ENCODE assay signal across 39 cellular contexts in the genomic region with DNA sequence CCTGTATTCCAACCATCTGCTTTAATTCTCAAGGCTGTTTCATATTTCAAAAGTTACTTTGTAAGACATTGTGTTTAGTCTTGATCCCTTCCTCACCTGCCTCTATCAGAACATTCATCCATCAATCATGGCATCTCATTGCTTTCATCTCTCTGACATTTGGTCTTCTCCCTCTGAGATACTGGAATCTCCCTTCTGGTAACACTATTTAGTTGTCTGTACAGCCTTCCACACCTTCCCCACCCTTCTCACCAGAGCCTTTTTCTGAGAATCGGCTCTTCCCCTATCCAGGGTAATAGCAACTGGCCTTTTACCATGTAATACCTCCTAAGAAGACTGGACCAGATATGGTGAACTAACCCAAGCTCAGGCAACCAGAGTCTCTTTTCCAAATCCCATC. TPM values are rescaled to one million over a fixed set of nuclear protein-coding genes. Genes with fewer than 3 reads are reported as not detected.
"Had no signal": no experiment of that assay in that cellular context is flagged by ENCODE, and none has a peak within 500 bp of the region (broad histone marks: within the 10 kb centered on the region; RNA-seq: fewer than 3 reads in every experiment).

No MANE protein-coding gene starts in this region.

- ATAC-seq: activated naive CD4-positive, alpha-beta T cell treated with anti-CD3 and anti-CD28 coated beads, Interleukin-2, amount 50 U/mL, for 72 hours; activated naive CD8-positive, alpha-beta T cell treated with anti-CD3 and anti-CD28 coated beads, Interleukin-2, amount 50 U/mL, for 24 hours; activated T-cell treated with anti-CD3 and anti-CD28 coated beads, Interleukin-2, amount 50 U/mL, for 4 hours; activated T-cell treated with anti-CD3 and anti-CD28 coated beads, Interleukin-2, amount 50 U/mL, for 72 hours; activated T-helper 17 cell treated with anti-CD3 and anti-CD28 coated beads, Interleukin-2, amount 50 U/mL, for 72 hours; body of pancreas had no signal

- H3K27ac Mint-ChIP-seq: activated naive CD4-positive, alpha-beta T cell treated with anti-CD3 and anti-CD28 coated beads for 36 hours; activated naive CD4-positive, alpha-beta T cell treated with anti-CD3 and anti-CD28 coated beads, Interleukin-2, amount 10 ng/mL, durations not matched to agents 7 days and 5 days; activated naive CD4-positive, alpha-beta T cell treated with anti-CD3 and anti-CD28 coated beads, Interleukin-2, amount 50 U/mL, for 24 hours; activated naive CD4-positive, alpha-beta T cell treated with anti-CD3 and anti-CD28 coated beads, Interleukin-2, amount 50 U/mL, for 72 hours; activated naive CD8-positive, alpha-beta T cell; activated naive CD8-positive, alpha-beta T cell treated with anti-CD3 and anti-CD28 coated beads for 36 hours; activated naive CD8-positive, alpha-beta T cell treated with anti-CD3 and anti-CD28 coated beads, Interleukin-2, amount 10 ng/mL, durations not matched to agents 7 days and 5 days; activated naive CD8-positive, alpha-beta T cell treated with anti-CD3 and anti-CD28 coated beads, Interleukin-2, amount 50 U/mL, for 24 hours; activated T-cell treated with anti-CD3 and anti-CD28 coated beads, Interleukin-2, amount 50 U/mL, for 24 hours; activated T-cell treated with anti-CD3 and anti-CD28 coated beads, Interleukin-2, amount 50 U/mL, for 72 hours; activated T-helper 1 cell treated with anti-CD3 and anti-CD28 coated beads, Interleukin-12 subunit alpha, Interleukin-12 subunit beta, Interleukin-2, Interleukin-4 antibody, amounts not matched to agents 30 ng/mL and 10 ng/mL and 1 ng/mL, durations not matched to agents 14 hours and 24 hours and 36 hours; activated T-helper 17 cell treated with anti-CD3 and anti-CD28 coated beads, Interleukin-2, amount 50 U/mL, for 72 hours; activated T-helper 2 cell treated with anti-CD3 and anti-CD28 coated beads, Interferon-gamma antibody, Interleukin-2, Interleukin-4, amounts not matched to agents 10 μg/mL and 5 μg/mL and 100 μg/mL, durations not matched to agents 14 hours and 24 hours and 36 hours; brain had no signal

- H3K4me3 Mint-ChIP-seq: activated naive CD4-positive, alpha-beta T cell treated with anti-CD3 and anti-CD28 coated beads for 36 hours; activated naive CD4-positive, alpha-beta T cell treated with anti-CD3 and anti-CD28 coated beads, Interleukin-2, amount 10 ng/mL, durations not matched to agents 7 days and 5 days; activated naive CD4-positive, alpha-beta T cell treated with anti-CD3 and anti-CD28 coated beads, Interleukin-2, amount 50 U/mL, for 24 hours; activated naive CD8-positive, alpha-beta T cell; activated naive CD8-positive, alpha-beta T cell treated with anti-CD3 and anti-CD28 coated beads for 36 hours; activated naive CD8-positive, alpha-beta T cell treated with anti-CD3 and anti-CD28 coated beads, Interleukin-2, amount 10 ng/mL, durations not matched to agents 7 days and 5 days; activated naive CD8-positive, alpha-beta T cell treated with anti-CD3 and anti-CD28 coated beads, Interleukin-2, amount 50 U/mL, for 24 hours; activated T-cell treated with anti-CD3 and anti-CD28 coated beads, Interleukin-2, amount 50 U/mL, for 24 hours; activated T-cell treated with anti-CD3 and anti-CD28 coated beads, Interleukin-2, amount 50 U/mL, for 4 hours; activated T-cell treated with anti-CD3 and anti-CD28 coated beads, Interleukin-2, amount 50 U/mL, for 72 hours; activated T-helper 1 cell treated with anti-CD3 and anti-CD28 coated beads, Interleukin-12 subunit alpha, Interleukin-12 subunit beta, Interleukin-2, Interleukin-4 antibody, amounts not matched to agents 30 ng/mL and 10 ng/mL and 1 ng/mL, durations not matched to agents 14 hours and 24 hours and 36 hours; activated T-helper 17 cell treated with anti-CD3 and anti-CD28 coated beads, Interleukin-2, amount 50 U/mL, for 72 hours; brain; central memory CD8-positive, alpha-beta T cell had no signal

- H3K27ac ChIP-seq: adrenal gland, ascending aorta, body of pancreas, brain microvascular endothelial cell, breast epithelium, cardiac muscle cell had no signal

- H3K27me3 ChIP-seq: adrenal gland, ascending aorta, body of pancreas, brain microvascular endothelial cell, breast epithelium, cardiac muscle cell had no signal

- H3K36me3 ChIP-seq: adrenal gland, ascending aorta, brain microvascular endothelial cell, breast epithelium, cardiac muscle cell had no signal

- DNase-seq: activated effector memory CD4-positive, alpha-beta T cell treated with anti-CD3 and anti-CD28 coated beads, Interleukin-2, amount 50 U/mL, for 16 hours; activated effector memory CD4-positive, alpha-beta T cell treated with Interleukin-2 at 50 U/mL for 16 hours; activated gamma-delta T cell; activated gamma-delta T cell treated with Interleukin-2 at 50 U/mL for 16 hours; activated naive CD4-positive, alpha-beta T cell; activated naive CD4-positive, alpha-beta T cell treated with anti-CD3 and anti-CD28 coated beads for 36 hours; activated naive CD4-positive, alpha-beta T cell treated with anti-CD3 and anti-CD28 coated beads, Interleukin-2, amount 10 ng/mL, durations not matched to agents 7 days and 5 days; activated naive CD4-positive, alpha-beta T cell treated with anti-CD3 and anti-CD28 coated beads, Interleukin-2, amount 50 U/mL, for 16 hours; activated naive CD4-positive, alpha-beta T cell treated with Interleukin-2 at 50 U/mL for 16 hours; activated naive CD8-positive, alpha-beta T cell treated with anti-CD3 and anti-CD28 coated beads for 36 hours; activated naive CD8-positive, alpha-beta T cell treated with anti-CD3 and anti-CD28 coated beads, Interleukin-2, amount 10 ng/mL, durations not matched to agents 7 days and 5 days; activated naive CD8-positive, alpha-beta T cell treated with anti-CD3 and anti-CD28 coated beads, Interleukin-2, amount 50 U/mL, for 24 hours; activated T-cell treated with anti-CD3 and anti-CD28 coated beads, Interleukin-2, amount 50 U/mL, for 24 hours; activated T-cell treated with anti-CD3 and anti-CD28 coated beads, Interleukin-2, amount 50 U/mL, for 4 hours; activated T-cell treated with anti-CD3 and anti-CD28 coated beads, Interleukin-2, amount 50 U/mL, for 48 hours; activated T-cell treated with anti-CD3 and anti-CD28 coated beads, Interleukin-2, amount 50 U/mL, for 72 hours; adrenal gland; amniotic stem cell; amygdala; anterior cingulate cortex; aorta; body of pancreas; brain microvascular endothelial cell; caudate nucleus; central memory CD4-positive, alpha-beta T cell; cerebellar nuclear complex had no signal

- FAIRE-seq: astrocyte, bronchial epithelial cell had no signal

- H3K9me3 Mint-ChIP-seq: activated naive CD4-positive, alpha-beta T cell treated with anti-CD3 and anti-CD28 coated beads for 36 hours; activated naive CD4-positive, alpha-beta T cell treated with anti-CD3 and anti-CD28 coated beads, Interleukin-2, amount 10 ng/mL, durations not matched to agents 7 days and 5 days; activated naive CD4-positive, alpha-beta T cell treated with anti-CD3 and anti-CD28 coated beads, Interleukin-2, amount 50 U/mL, for 24 hours; activated naive CD8-positive, alpha-beta T cell treated with anti-CD3 and anti-CD28 coated beads for 36 hours; activated naive CD8-positive, alpha-beta T cell treated with anti-CD3 and anti-CD28 coated beads, Interleukin-2, amount 50 U/mL, for 24 hours; activated T-cell treated with anti-CD3 and anti-CD28 coated beads, Interleukin-2, amount 50 U/mL, for 72 hours; activated T-helper 1 cell treated with anti-CD3 and anti-CD28 coated beads, Interleukin-12 subunit alpha, Interleukin-12 subunit beta, Interleukin-2, Interleukin-4 antibody, amounts not matched to agents 30 ng/mL and 10 ng/mL and 1 ng/mL, durations not matched to agents 14 hours and 24 hours and 36 hours; activated T-helper 2 cell treated with anti-CD3 and anti-CD28 coated beads, Interferon-gamma antibody, Interleukin-2, Interleukin-4, amounts not matched to agents 10 μg/mL and 5 μg/mL and 100 μg/mL, durations not matched to agents 14 hours and 24 hours and 36 hours; central memory CD8-positive, alpha-beta T cell had no signal

- H3K4me3 ChIP-seq: adrenal gland, ascending aorta, body of pancreas, breast epithelium, cardiac muscle cell had no signal

- H3K4me1 Mint-ChIP-seq: activated naive CD4-positive, alpha-beta T cell treated with anti-CD3 and anti-CD28 coated beads, Interleukin-2, amount 10 ng/mL, durations not matched to agents 7 days and 5 days; activated naive CD4-positive, alpha-beta T cell treated with anti-CD3 and anti-CD28 coated beads, Interleukin-2, amount 50 U/mL, for 24 hours; activated naive CD8-positive, alpha-beta T cell treated with anti-CD3 and anti-CD28 coated beads for 36 hours; activated naive CD8-positive, alpha-beta T cell treated with anti-CD3 and anti-CD28 coated beads, Interleukin-2, amount 10 ng/mL, durations not matched to agents 7 days and 5 days; activated naive CD8-positive, alpha-beta T cell treated with anti-CD3 and anti-CD28 coated beads, Interleukin-2, amount 50 U/mL, for 24 hours; activated T-helper 17 cell treated with anti-CD3 and anti-CD28 coated beads, Interleukin-2, amount 50 U/mL, for 72 hours; central memory CD8-positive, alpha-beta T cell had no signal

- H3K4me1 ChIP-seq: ascending aorta, body of pancreas, breast epithelium had no signal

- H3K27me3 Mint-ChIP-seq: activated naive CD4-positive, alpha-beta T cell treated with anti-CD3 and anti-CD28 coated beads, Interleukin-2, amount 10 ng/mL, durations not matched to agents 7 days and 5 days; activated naive CD4-positive, alpha-beta T cell treated with anti-CD3 and anti-CD28 coated beads, Interleukin-2, amount 50 U/mL, for 24 hours; activated naive CD8-positive, alpha-beta T cell treated with anti-CD3 and anti-CD28 coated beads for 36 hours; activated naive CD8-positive, alpha-beta T cell treated with anti-CD3 and anti-CD28 coated beads, Interleukin-2, amount 10 ng/mL, durations not matched to agents 7 days and 5 days; activated naive CD8-positive, alpha-beta T cell treated with anti-CD3 and anti-CD28 coated beads, Interleukin-2, amount 50 U/mL, for 24 hours; activated T-helper 17 cell treated with anti-CD3 and anti-CD28 coated beads, Interleukin-2, amount 50 U/mL, for 72 hours; brain; central memory CD8-positive, alpha-beta T cell had no signal

- H3K36me3 Mint-ChIP-seq: activated naive CD4-positive, alpha-beta T cell treated with anti-CD3 and anti-CD28 coated beads, Interleukin-2, amount 10 ng/mL, durations not matched to agents 7 days and 5 days; activated naive CD4-positive, alpha-beta T cell treated with anti-CD3 and anti-CD28 coated beads, Interleukin-2, amount 50 U/mL, for 24 hours; activated naive CD8-positive, alpha-beta T cell; activated naive CD8-positive, alpha-beta T cell treated with anti-CD3 and anti-CD28 coated beads for 36 hours; activated naive CD8-positive, alpha-beta T cell treated with anti-CD3 and anti-CD28 coated beads, Interleukin-2, amount 10 ng/mL, durations not matched to agents 7 days and 5 days; brain had no signal

- H3K9me3 ChIP-seq: adrenal gland, ascending aorta, body of pancreas, breast epithelium had no signal

RNA-seq across cellular contexts. Expression of a gene that starts 10.1 kb away (rescaled TPM):
- total RNA-seq: activated naive CD4-positive, alpha-beta T cell treated with anti-CD3 and anti-CD28 coated beads for 36 hours; activated naive CD4-positive, alpha-beta T cell treated with anti-CD3 and anti-CD28 coated beads, Interleukin-2, amount 50 U/mL, for 72 hours; activated naive CD8-positive, alpha-beta T cell treated with anti-CD3 and anti-CD28 coated beads for 36 hours; activated naive CD8-positive, alpha-beta T cell treated with anti-CD3 and anti-CD28 coated beads, Interleukin-2, amount 10 ng/mL, durations not matched to agents 7 days and 5 days; activated T-helper 1 cell treated with anti-CD3 and anti-CD28 coated beads, Interleukin-12 subunit alpha, Interleukin-12 subunit beta, Interleukin-2, Interleukin-4 antibody, amounts not matched to agents 30 ng/mL and 10 ng/mL and 1 ng/mL, durations not matched to agents 14 hours and 24 hours and 36 hours; activated T-helper 17 cell treated with anti-CD3 and anti-CD28 coated beads, Interleukin-2, amount 50 U/mL, for 72 hours; activated T-helper 2 cell treated with anti-CD3 and anti-CD28 coated beads, Interferon-gamma antibody, Interleukin-2, Interleukin-4, amounts not matched to agents 10 μg/mL and 5 μg/mL and 100 μg/mL, durations not matched to agents 14 hours and 24 hours and 36 hours had no signal
